Comparison of ENCODE assay signal across 21 cellular contexts in the genomic region with DNA sequence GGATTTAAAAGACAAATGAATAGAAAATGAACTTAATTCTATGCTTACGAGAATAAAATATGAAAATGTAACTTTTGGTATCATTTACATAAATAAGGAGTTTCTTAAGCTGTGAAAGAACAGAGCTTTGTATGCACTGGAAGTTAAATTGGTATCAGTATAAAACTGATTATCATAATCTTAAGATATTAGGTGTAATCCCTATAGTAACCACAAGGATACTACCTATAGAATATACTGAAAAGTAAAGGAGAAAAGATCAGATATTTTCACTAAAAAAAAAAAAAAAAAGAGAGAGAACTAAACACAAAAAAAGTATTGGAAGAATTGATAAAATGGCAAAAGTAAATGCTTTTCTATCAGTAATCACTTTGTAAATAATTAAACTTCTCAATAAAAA.
A peak's percentile ranks its signal among the peaks of the same experiment; 100 is the strongest.
DNase-seq lines count a peak whose midpoint lies in the region; ATAC-seq and TF ChIP-seq lines count a peak whose summit lies in the region.
"Had no signal": no experiment of that assay in that cellular context is flagged by ENCODE, and none has a peak within 500 bp of the region (broad histone marks: within the 10 kb centered on the region; RNA-seq: fewer than 3 reads in every experiment).

No MANE protein-coding gene starts in this region.

- H3K4me1 Mint-ChIP-seq in chondrocyte (ENCODE audit: low read depth) (peaks cover 50% of the 10 kb centered on the region), neural crest cell (no peaks in the 10 kb centered on the region)

- peak; percentile 6 for TF ChIP-seq CTCF in DOHH2 (IDR thresholded peaks at IDR 0.05; ENCODE audit: low read depth, low read length, poor library complexity, severe bottlenecking)
- peak; percentile 44 for TF ChIP-seq CTCF in chondrocyte (IDR thresholded peaks at IDR 0.05)
- peak; percentile 40 for TF ChIP-seq CTCF in neural crest cell (conservative IDR thresholded peaks at IDR 0.05)

- no peak overlapping the region for H3K4me2 ChIP-seq in DOHH2 (ENCODE audit: low read length)
- H3K4me2 ChIP-seq: A549, BLaER1 had no signal

- H3K4me3 Mint-ChIP-seq in chondrocyte (ENCODE audit: unreplicated experiment): no peak overlapping the region
- no peak overlapping the region for H3K4me3 Mint-ChIP-seq in neural crest cell
- H3K4me3 Mint-ChIP-seq: CD8-positive, alpha-beta T cell had no signal

- H3K36me3 Mint-ChIP-seq in chondrocyte (ENCODE audit: low read depth): peaks cover 21% of the 10 kb centered on the region
- peaks cover 4% of the 10 kb centered on the region for H3K36me3 Mint-ChIP-seq in neural crest cell (ENCODE audit: low read depth)
- H3K36me3 Mint-ChIP-seq: CD8-positive, alpha-beta T cell had no signal

- no peaks in the 10 kb centered on the region for H3K36me3 ChIP-seq in DOHH2 (ENCODE audit: control insufficient read depth, low read length)
- H3K36me3 ChIP-seq: BLaER1, HAP-1 had no signal

- H3K9me3 ChIP-seq in DOHH2 (ENCODE audit: control insufficient read depth, insufficient read depth, low read length): no peaks in the 10 kb centered on the region

- in situ Hi-C loops in KBM-7 (cut with MboI; ENCODE audit: low pct_unique_long_range_greater_than_20kb, low sequenced_read_pairs): no loop called here

- H3K27me3 Mint-ChIP-seq in chondrocyte (ENCODE audit: low read depth) (no peaks in the 10 kb centered on the region), neural crest cell (ENCODE audit: low read depth) (no peaks in the 10 kb centered on the region)

- H3F3A ChIP-seq in DOHH2 (ENCODE audit: control insufficient read depth, insufficient read depth): no peaks in the 10 kb centered on the region

- ATAC-seq in HG03175 (IDR thresholded peaks at IDR 0.05; ENCODE audit: unreplicated experiment): peak; percentile 49
- ATAC-seq in HG03469 (IDR thresholded peaks at IDR 0.05; ENCODE audit: unreplicated experiment): no peak
- ATAC-seq: A549; CD8-positive, alpha-beta T cell; K562; PC-3 had no signal

- H3K4me1 ChIP-seq in DOHH2 (ENCODE audit: control insufficient read depth, low read length): peaks cover 13% of the 10 kb centered on the region
- H3K4me1 ChIP-seq: A549, HAP-1 had no signal

- H3K9me2 ChIP-seq in DOHH2 (replicated peaks; ENCODE audit: control insufficient read depth, low read length): no peaks in the 10 kb centered on the region

- no peaks in the 10 kb centered on the region for H3K27me3 ChIP-seq in DOHH2 (ENCODE audit: control insufficient read depth, low read length)
- H3K27me3 ChIP-seq: BLaER1 had no signal

- H3K4me3 ChIP-seq in DOHH2 (ENCODE audit: low read length): no peak overlapping the region
- H3K4me3 ChIP-seq: A549, BLaER1, HAP-1, K562 had no signal

- no peak overlapping the region for H3K27ac Mint-ChIP-seq in chondrocyte (ENCODE audit: unreplicated experiment)
- no peak overlapping the region for H3K27ac Mint-ChIP-seq in neural crest cell (ENCODE audit: unreplicated experiment)
- H3K27ac Mint-ChIP-seq: CD8-positive, alpha-beta T cell had no signal

- H3K9me3 Mint-ChIP-seq in chondrocyte (ENCODE audit: low read depth) (peaks cover 25% of the 10 kb centered on the region), neural crest cell (peaks cover 9% of the 10 kb centered on the region)

- H3K79me2 ChIP-seq in DOHH2 (ENCODE audit: control insufficient read depth, low read length): no peaks in the 10 kb centered on the region

- no peak for DNase-seq in chondrocyte (ENCODE audit: low spot score)
- DNase-seq in neural crest cell (ENCODE audit: low read depth, low spot score): no peak
- DNase-seq in globus pallidus (ENCODE audit: low spot score): no peak
- DNase-seq in KBM-7: no peak
- no peak for DNase-seq in NCI-H1694 (lab: John Stamatoyannopoulos, UW)
- DNase-seq: CD8-positive, alpha-beta T cell; DMS79 treated with DMSO at 0.1 percent for 48 hours; GF-D8; MV-4-11; NCI-H187; NCI-H2227 treated with DMSO at 0.1 percent for 48 hours; NCI-H510A treated with DMSO at 0.1 percent for 48 hours; NCI-H82; PC-3 had no signal

- no peak overlapping the region for H3K27ac ChIP-seq in DOHH2 (ENCODE audit: low read depth, low read length)
- H3K27ac ChIP-seq: A549, BLaER1 had no signal

- no peaks in the 10 kb centered on the region for H4K20me1 ChIP-seq in DOHH2 (ENCODE audit: control insufficient read depth, insufficient read depth, low read depth, low read length)
- H4K20me1 ChIP-seq: BLaER1 had no signal
